Comparison of ENCODE assay signal across 1 cellular context in genomic region chr18:45248240-45248903, GRCh38.
A peak's percentile ranks its signal among the peaks of the same experiment; 100 is the strongest.
TF ChIP-seq lines count a peak whose summit lies in the region.

No MANE protein-coding gene starts in this region.

TF ChIP-seq in SK-N-SH, 30 proteins besides CTCF, POLR2A, EP300 and RAD21 (continued from another document):
- peak; percentile 49; the same call in 1 of the 2 replicates for TF ChIP-seq NFIC (IDR thresholded peaks at IDR 0.05; ENCODE audit: borderline replicate concordance)
- no peak for TF ChIP-seq RFX5 (IDR thresholded peaks at IDR 0.05; ENCODE audit: low read length)
- no peak for TF ChIP-seq ELF1 (IDR thresholded peaks at IDR 0.05)
- TF ChIP-seq POLR2AphosphoS5 (IDR thresholded peaks at IDR 0.05; ENCODE audit: low read depth, low read length): peak; percentile 40; the same call in 1 of the 2 replicates
- no peak for TF ChIP-seq SMC3 (IDR thresholded peaks at IDR 0.05; ENCODE audit: low read depth, low read length)
- peak; percentile 89 for TF ChIP-seq PBX3 (IDR thresholded peaks at IDR 0.05)
- no peak; the same call in 1 of the 2 replicates for TF ChIP-seq JUND (IDR thresholded peaks at IDR 0.05)
- 0 out of 2 replicates have a peak, but pooled peaks have one; percentile 14 for TF ChIP-seq MAX (IDR thresholded peaks at IDR 0.05; ENCODE audit: low read depth)
- no peak for TF ChIP-seq EZH2phosphoT487 (IDR thresholded peaks at IDR 0.05; ENCODE audit: borderline replicate concordance, low read depth)
- no peak for TF ChIP-seq FOXM1 (IDR thresholded peaks at IDR 0.05; ENCODE audit: low read depth)
- no peak for TF ChIP-seq FOXJ3 (CRISPR knock-in tag; IDR thresholded peaks at IDR 0.05)
- TF ChIP-seq GABPA (IDR thresholded peaks at IDR 0.05; ENCODE audit: low read depth): no peak
- peak; percentile 83; the same call in 1 of the 2 replicates for TF ChIP-seq MEF2A (IDR thresholded peaks at IDR 0.05; ENCODE audit: borderline replicate concordance, low read depth)
- no peak for TF ChIP-seq RXRA (IDR thresholded peaks at IDR 0.05; ENCODE audit: borderline replicate concordance, low read depth)
